In the genomic region with DNA sequence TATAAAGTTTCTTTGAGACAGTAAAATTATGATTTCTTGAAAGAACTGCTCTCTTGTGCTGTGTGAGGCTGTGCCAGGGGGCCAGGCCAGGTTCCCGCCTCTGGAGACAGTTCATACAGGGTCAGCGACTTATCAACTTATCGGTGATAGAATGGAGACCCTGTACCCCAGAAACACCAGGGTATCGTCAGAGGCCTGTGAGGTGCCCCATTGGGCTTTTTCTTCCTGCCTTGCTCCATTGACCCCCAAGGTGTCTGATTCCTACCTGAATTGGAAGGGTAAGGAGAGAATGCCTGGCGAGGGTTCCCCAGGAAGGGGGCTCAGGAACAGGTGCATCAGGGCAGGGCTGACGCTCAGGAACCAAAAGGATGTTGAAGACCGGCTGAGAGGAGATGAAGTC, we compare ENCODE assay signal across 16 cellular contexts. TPM values are rescaled to one million over a fixed set of nuclear protein-coding genes. Genes with fewer than 3 reads are reported as not detected.
"Had no signal": no experiment of that assay in that cellular context is flagged by ENCODE, and none has a peak within 500 bp of the region (broad histone marks: within the 10 kb centered on the region; RNA-seq: fewer than 3 reads in every experiment).

No MANE protein-coding gene starts in this region.

- ATAC-seq: activated CD8-positive, alpha-beta T cell treated with anti-CD3 and anti-CD28 coated beads, Interleukin-2, amount 10 ng/mL, durations not matched to agents 7 days and 5 days; activated naive CD8-positive, alpha-beta T cell treated with anti-CD3 and anti-CD28 coated beads, Interleukin-2, amount 50 U/mL, for 24 hours; left lung; stimulated activated naive CD8-positive, alpha-beta T cell treated with anti-CD3 and anti-CD28 coated beads, Interleukin-15, amount 100 ng/mL, for 72 hours had no signal

- H3K4me3 Mint-ChIP-seq: activated CD8-positive, alpha-beta T cell treated with anti-CD3 and anti-CD28 coated beads, Interleukin-2, amount 10 ng/mL, durations not matched to agents 7 days and 5 days; activated naive CD8-positive, alpha-beta T cell treated with anti-CD3 and anti-CD28 coated beads, Interleukin-2, amount 50 U/mL, for 24 hours; memory B cell; nephron; stimulated activated naive CD8-positive, alpha-beta T cell treated with anti-CD3 and anti-CD28 coated beads, Interleukin-15, amount 100 ng/mL, for 72 hours had no signal

- H3K36me3 ChIP-seq: ascending aorta, esophagus squamous epithelium, left lung, thoracic aorta had no signal

- H3K9me3 ChIP-seq: ascending aorta, esophagus squamous epithelium, left lung, thoracic aorta had no signal

- H3K9me3 Mint-ChIP-seq: activated naive CD8-positive, alpha-beta T cell treated with anti-CD3 and anti-CD28 coated beads, Interleukin-2, amount 50 U/mL, for 24 hours; stimulated activated naive CD8-positive, alpha-beta T cell treated with anti-CD3 and anti-CD28 coated beads, Interleukin-15, amount 100 ng/mL, for 72 hours had no signal

- H3K27ac ChIP-seq: ascending aorta, esophagus squamous epithelium, left lung, parathyroid adenoma, thoracic aorta had no signal

- DNase-seq: activated CD4-positive, alpha-beta T cell treated with anti-CD3 and anti-CD28 coated beads for 1 hour; activated CD8-positive, alpha-beta T cell treated with anti-CD3 and anti-CD28 coated beads, Interleukin-2, amount 10 ng/mL, durations not matched to agents 7 days and 5 days; activated effector memory CD4-positive, alpha-beta T cell treated with Interleukin-2 at 50 U/mL for 16 hours; activated naive CD8-positive, alpha-beta T cell treated with anti-CD3 and anti-CD28 coated beads, Interleukin-2, amount 50 U/mL, for 24 hours; esophagus squamous epithelium; foreskin fibroblast; left lung; stimulated activated CD4-positive, alpha-beta T cell treated with anti-CD3 and anti-CD28 coated beads, Interleukin-4, amount 100 ng/mL, for 24 hours; stimulated activated naive CD8-positive, alpha-beta T cell treated with anti-CD3 and anti-CD28 coated beads, Interleukin-15, amount 100 ng/mL, for 72 hours had no signal

- H3K27ac Mint-ChIP-seq: activated CD8-positive, alpha-beta T cell treated with anti-CD3 and anti-CD28 coated beads, Interleukin-2, amount 10 ng/mL, durations not matched to agents 7 days and 5 days; activated naive CD8-positive, alpha-beta T cell treated with anti-CD3 and anti-CD28 coated beads, Interleukin-2, amount 50 U/mL, for 24 hours; memory B cell; nephron; stimulated activated naive CD8-positive, alpha-beta T cell treated with anti-CD3 and anti-CD28 coated beads, Interleukin-15, amount 100 ng/mL, for 72 hours had no signal

- H3K4me1 ChIP-seq: parathyroid adenoma had no signal

- H2AFZ ChIP-seq: parathyroid adenoma had no signal

- H3K4me3 ChIP-seq: ascending aorta, esophagus squamous epithelium, left lung, thoracic aorta had no signal

- H3K79me2 ChIP-seq: parathyroid adenoma had no signal

RNA-seq across cellular contexts. Expression of gene DLX1, which starts 4.3 kb away (rescaled TPM):
- total RNA-seq: activated CD8-positive, alpha-beta T cell treated with anti-CD3 and anti-CD28 coated beads, Interleukin-2, amount 10 ng/mL, durations not matched to agents 7 days and 5 days; ascending aorta; esophagus squamous epithelium; left lung; renal cortical epithelial cell had no signal

RNA-seq across cellular contexts. Expression of gene DLX2, which starts 13.1 kb away (rescaled TPM):
- total RNA-seq: activated CD8-positive, alpha-beta T cell treated with anti-CD3 and anti-CD28 coated beads, Interleukin-2, amount 10 ng/mL, durations not matched to agents 7 days and 5 days; ascending aorta; esophagus squamous epithelium; left lung; renal cortical epithelial cell; urinary bladder had no signal
